ENCODE assay signal across 15 cellular contexts in genomic region chr15:46080018-46080417, GRCh38.
DNase-seq lines count a peak whose midpoint lies in the region; TF ChIP-seq lines count a peak whose summit lies in the region.
"Had no signal": no experiment of that assay in that cellular context is flagged by ENCODE, and none has a peak within 500 bp of the region (broad histone marks: within the 10 kb centered on the region; RNA-seq: fewer than 3 reads in every experiment).

No MANE protein-coding gene starts in this region.

- no peaks in the 10 kb centered on the region for H3K27me3 ChIP-seq in Peyer's patch
- H3K27me3 ChIP-seq: right lobe of liver had no signal

- H3K4me3 ChIP-seq in mesodermal cell (ENCODE audit: extremely low read depth, insufficient read depth, low read length, poor library complexity, severe bottlenecking) (no peak overlapping the region), Peyer's patch (no peak overlapping the region)
- H3K4me3 ChIP-seq: right lobe of liver had no signal

- DNase-seq in EH (ENCODE audit: low read depth) (peak; percentile 29), NCI-H2081 (lab: John Stamatoyannopoulos, UW) (peak; percentile 87 to 97), astrocyte of the hippocampus (ENCODE audit: low read depth, low spot score) (peak; percentile 10), foreskin melanocyte (no peak), NCI-H510A treated with DMSO at 0.1 percent for 48 hours (lab: John Stamatoyannopoulos, UW) (no peak), Peyer's patch (no peak)
- DNase-seq in activated CD4-positive, alpha-beta T cell treated with anti-CD3 and anti-CD28 coated beads for 48 hours = no peak
- DNase-seq: activated CD8-positive, alpha-beta memory T cell treated with anti-CD3 and anti-CD28 coated beads, Interleukin-2, amount 10 ng/mL, durations not matched to agents 7 days and 5 days; activated naive CD8-positive, alpha-beta T cell treated with anti-CD3 and anti-CD28 coated beads, Interleukin-2, amount 10 ng/mL, durations not matched to agents 7 days and 5 days; cortex of kidney; GOT3; right lobe of liver; stimulated activated CD4-positive, alpha-beta T cell treated with anti-CD3 and anti-CD28 coated beads, Interleukin-4, amount 100 ng/mL, for 24 hours had no signal

- H3K4me1 ChIP-seq in mesodermal cell (ENCODE audit: control insufficient read depth, insufficient read depth, low read length, poor library complexity, severe bottlenecking) = no peaks in the 10 kb centered on the region
- no peaks in the 10 kb centered on the region for H3K4me1 ChIP-seq in Peyer's patch
- H3K4me1 ChIP-seq: right lobe of liver had no signal

- no peak for TF ChIP-seq POLR2A in Peyer's patch (IDR thresholded peaks at IDR 0.05)

- H3K36me3 ChIP-seq in mesodermal cell (ENCODE audit: control insufficient read depth, insufficient read depth, low read length) (no peaks in the 10 kb centered on the region), Peyer's patch (no peaks in the 10 kb centered on the region)
- H3K36me3 ChIP-seq: right lobe of liver had no signal

- WGBS in mesodermal cell (ENCODE audit: insufficient coverage in 2 of 2), 2 experiments = 44 to 53% methylated on average over 3 to 6 of the region's 7 CpGs

- no peak for TF ChIP-seq CTCF in Peyer's patch (IDR thresholded peaks at IDR 0.05)

- no peaks in the 10 kb centered on the region for H3K9me3 ChIP-seq in mesodermal cell (ENCODE audit: control insufficient read depth, low read length)
- H3K9me3 ChIP-seq in Peyer's patch = no peaks in the 10 kb centered on the region
- H3K9me3 ChIP-seq: right lobe of liver had no signal

- H3K27ac ChIP-seq in mesodermal cell (ENCODE audit: low read depth, low read length, severe bottlenecking) (peak overlapping the region; percentile 84), Peyer's patch (no peak overlapping the region)
- H3K27ac ChIP-seq: HL-60, right lobe of liver had no signal

Comparison
In these comparisons a context has a peak if more than half of its experiments do, and no peak if none do; other contexts are left out.
1. DNase-seq: peak in EH (single experiment), NCI-H2081 (2 of 2) and astrocyte of the hippocampus (single experiment); none in foreskin melanocyte (single experiment), activated CD4-positive, alpha-beta T cell treated with anti-CD3 and anti-CD28 coated beads for 48 hours (single experiment), NCI-H510A treated with DMSO at 0.1 percent for 48 hours (single experiment) and Peyer's patch (0 of 3).